8 cellular contexts compared by ENCODE assay signal in the genomic region with DNA sequence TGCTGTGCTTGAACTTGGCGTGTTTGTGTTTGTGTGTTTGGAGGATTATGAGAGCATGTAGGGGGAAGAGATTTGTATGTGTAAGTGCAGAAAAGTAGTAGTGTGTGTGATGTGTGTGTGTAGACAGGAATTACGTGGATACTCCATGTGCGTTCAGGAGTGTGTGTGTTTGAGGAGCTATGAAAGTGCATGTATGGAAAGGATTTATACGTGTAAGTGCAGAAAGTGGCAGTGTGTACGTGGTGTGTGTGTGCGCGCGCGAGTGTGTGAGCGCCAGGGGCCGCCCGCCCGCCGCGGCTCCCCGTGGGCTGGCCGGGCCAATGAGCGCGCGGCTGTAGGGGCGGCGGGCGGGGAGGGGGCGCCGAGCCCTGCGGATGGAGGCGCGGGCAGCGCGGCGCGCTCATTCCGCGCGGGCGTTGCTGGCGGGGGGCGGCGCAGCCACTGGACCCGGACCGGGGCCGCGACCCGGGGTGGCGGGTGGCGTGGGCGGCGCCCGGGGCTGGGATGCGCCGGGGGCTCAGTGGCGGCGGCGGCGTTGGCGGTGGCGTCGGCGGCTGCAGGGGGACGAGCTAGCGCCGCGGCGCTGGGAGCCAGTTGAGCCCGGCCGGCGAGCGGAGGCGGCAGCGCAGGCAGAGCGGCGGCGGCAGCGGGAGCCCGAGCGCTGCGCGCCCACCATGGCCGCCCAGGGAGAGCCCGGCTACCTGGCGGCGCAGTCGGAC. TPM values are rescaled to one million over a fixed set of nuclear protein-coding genes. Genes with fewer than 3 reads are reported as not detected.
DNase-seq lines count a peak whose midpoint lies in the region; ATAC-seq and TF ChIP-seq lines count a peak whose summit lies in the region.

A gene with protein sequence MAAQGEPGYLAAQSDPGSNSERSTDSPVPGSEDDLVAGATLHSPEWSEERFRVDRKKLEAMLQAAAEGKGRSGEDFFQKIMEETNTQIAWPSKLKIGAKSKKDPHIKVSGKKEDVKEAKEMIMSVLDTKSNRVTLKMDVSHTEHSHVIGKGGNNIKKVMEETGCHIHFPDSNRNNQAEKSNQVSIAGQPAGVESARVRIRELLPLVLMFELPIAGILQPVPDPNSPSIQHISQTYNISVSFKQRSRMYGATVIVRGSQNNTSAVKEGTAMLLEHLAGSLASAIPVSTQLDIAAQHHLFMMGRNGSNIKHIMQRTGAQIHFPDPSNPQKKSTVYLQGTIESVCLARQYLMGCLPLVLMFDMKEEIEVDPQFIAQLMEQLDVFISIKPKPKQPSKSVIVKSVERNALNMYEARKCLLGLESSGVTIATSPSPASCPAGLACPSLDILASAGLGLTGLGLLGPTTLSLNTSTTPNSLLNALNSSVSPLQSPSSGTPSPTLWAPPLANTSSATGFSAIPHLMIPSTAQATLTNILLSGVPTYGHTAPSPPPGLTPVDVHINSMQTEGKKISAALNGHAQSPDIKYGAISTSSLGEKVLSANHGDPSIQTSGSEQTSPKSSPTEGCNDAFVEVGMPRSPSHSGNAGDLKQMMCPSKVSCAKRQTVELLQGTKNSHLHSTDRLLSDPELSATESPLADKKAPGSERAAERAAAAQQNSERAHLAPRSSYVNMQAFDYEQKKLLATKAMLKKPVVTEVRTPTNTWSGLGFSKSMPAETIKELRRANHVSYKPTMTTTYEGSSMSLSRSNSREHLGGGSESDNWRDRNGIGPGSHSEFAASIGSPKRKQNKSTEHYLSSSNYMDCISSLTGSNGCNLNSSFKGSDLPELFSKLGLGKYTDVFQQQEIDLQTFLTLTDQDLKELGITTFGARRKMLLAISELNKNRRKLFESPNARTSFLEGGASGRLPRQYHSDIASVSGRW (plus strand): TSS at position 403 of the 719 bp plus-strand sequence. CDS start 272 bp downstream, at position 675.

- H3K4me3 Mint-ChIP-seq in activated naive CD4-positive, alpha-beta T cell treated with anti-CD3 and anti-CD28 coated beads for 36 hours = peak within 1 kb of the TSS; percentile 55

- H3K4me3 ChIP-seq in brain microvascular endothelial cell (ENCODE audit: low read depth, low read length) (peak within 1 kb of the TSS; percentile 82), iPS-15b (ENCODE audit: low read depth, low read length) (peak within 1 kb of the TSS; percentile 53)

- H3K4me1 Mint-ChIP-seq in activated naive CD4-positive, alpha-beta T cell treated with anti-CD3 and anti-CD28 coated beads for 36 hours (ENCODE audit: low read depth) = peaks cover 8% of the 10 kb centered on the region

- no peaks in the 10 kb centered on the region for H3K4me1 ChIP-seq in iPS-15b (ENCODE audit: control insufficient read depth, insufficient read depth, low read length)

- CTCF ChIA-PET in activated naive CD4-positive, alpha-beta T cell treated with anti-CD3 and anti-CD28 coated beads for 36 hours (lab: Charles Lee) = no interaction called here

- no peaks in the 10 kb centered on the region for H3K9me3 Mint-ChIP-seq in activated naive CD4-positive, alpha-beta T cell treated with anti-CD3 and anti-CD28 coated beads for 36 hours

- no peaks in the 10 kb centered on the region for H3K36me3 Mint-ChIP-seq in activated naive CD4-positive, alpha-beta T cell treated with anti-CD3 and anti-CD28 coated beads for 36 hours (ENCODE audit: low read depth)

- H3K36me3 ChIP-seq in brain microvascular endothelial cell (replicated peaks) (no peaks in the 10 kb centered on the region), iPS-15b (ENCODE audit: control insufficient read depth, insufficient read depth, low read length) (no peaks in the 10 kb centered on the region)

- H3K27ac ChIP-seq in brain microvascular endothelial cell = peak within 1 kb of the TSS; percentile 65

- peak within 1 kb of the TSS; percentile 28 for H3K9ac ChIP-seq in iPS-15b (ENCODE audit: low read depth, low read length)

- no peaks in the 10 kb centered on the region for H3K9me3 ChIP-seq in iPS-15b (ENCODE audit: control insufficient read depth, insufficient read depth, low read length)

- ATAC-seq in GM19463 (IDR thresholded peaks at IDR 0.05; ENCODE audit: unreplicated experiment) = no peak

- no peak for TF ChIP-seq CTCF in brain microvascular endothelial cell (IDR thresholded peaks at IDR 0.05; ENCODE audit: low read depth, low read length, missing control alignments)

- H3K27me3 Mint-ChIP-seq in activated naive CD4-positive, alpha-beta T cell treated with anti-CD3 and anti-CD28 coated beads for 36 hours (ENCODE audit: low read depth) = peaks cover 32% of the 10 kb centered on the region

- in situ Hi-C loops in brain microvascular endothelial cell (cut with HindIII; ENCODE audit: low pct_ligation_motif_present, low sequenced_read_pairs) = no loop called here

- DNase-seq in activated naive CD4-positive, alpha-beta T cell treated with anti-CD3 and anti-CD28 coated beads for 36 hours = no peak
- DNase-seq in activated naive CD4-positive, alpha-beta T cell treated with Interleukin-2 at 50 U/mL for 16 hours = no peak
- peak; percentile 0 for DNase-seq in NCI-H2171 (lab: John Stamatoyannopoulos, UW)
- DNase-seq in brain microvascular endothelial cell = peak; percentile 31
- peak; percentile 44 for DNase-seq in putamen (ENCODE audit: low spot score)
- DNase-seq in cerebellar nuclear complex (lab: John Stamatoyannopoulos, UW) = no peak

- intact Hi-C loops in activated naive CD4-positive, alpha-beta T cell treated with anti-CD3 and anti-CD28 coated beads for 36 hours (cut with micrococcal nuclease) = loop anchor here (5.0 to 10.0 kb wide), 2 partner anchors 210 to 338 kb away; no protein-coding TSS in a partner anchor

- H3K27me3 ChIP-seq in brain microvascular endothelial cell (replicated peaks) (no peaks in the 10 kb centered on the region), iPS-15b (ENCODE audit: control insufficient read depth, insufficient read depth, low read length) (peaks cover 51% of the 10 kb centered on the region)

- H3K27ac Mint-ChIP-seq in activated naive CD4-positive, alpha-beta T cell treated with anti-CD3 and anti-CD28 coated beads for 36 hours = no peak within 1 kb of the TSS

RNA-seq across cellular contexts. Expression of the gene that starts here (rescaled TPM):
- total RNA-seq in activated naive CD4-positive, alpha-beta T cell treated with anti-CD3 and anti-CD28 coated beads for 36 hours = not detected

Comparison
In these comparisons a context has a peak if more than half of its experiments do, and no peak if none do; other contexts are left out.
1. DNase-seq: peak in NCI-H2171 (single experiment), brain microvascular endothelial cell (single experiment) and putamen (single experiment); none in activated naive CD4-positive, alpha-beta T cell treated with anti-CD3 and anti-CD28 coated beads for 36 hours (single experiment), activated naive CD4-positive, alpha-beta T cell treated with Interleukin-2 at 50 U/mL for 16 hours (single experiment) and cerebellar nuclear complex (0 of 2).